In the genomic region with DNA sequence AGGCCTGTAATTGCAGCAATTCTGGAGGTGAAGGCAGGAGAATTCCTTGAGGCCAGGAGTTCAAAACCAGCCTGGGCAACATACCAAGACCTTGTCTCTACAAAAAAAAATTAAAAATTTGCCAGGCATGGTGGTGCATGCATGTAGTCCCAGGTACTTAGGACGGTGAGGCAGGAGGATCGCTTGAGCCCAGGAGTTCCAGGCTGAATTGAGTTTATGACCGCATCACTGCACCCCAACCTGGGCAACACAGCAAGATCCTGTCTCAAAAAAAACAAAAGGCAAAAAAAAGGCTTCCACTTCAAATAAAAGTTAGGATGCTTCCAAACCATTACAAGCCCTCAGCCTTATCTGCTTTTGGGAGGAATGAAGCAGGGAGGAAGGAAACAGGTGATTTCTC, we compare ENCODE assay signal across 25 cellular contexts.
"Had no signal": no experiment of that assay in that cellular context is flagged by ENCODE, and none has a peak within 500 bp of the region (broad histone marks: within the 10 kb centered on the region; RNA-seq: fewer than 3 reads in every experiment).

No MANE protein-coding gene starts in this region.

- H3K27ac Mint-ChIP-seq: dendritic cell treated with granulocyte-macrophage colony-stimulating factor and Interleukin-4, amounts not matched to agents 40 ng/mL and 50 ng/mL, for 4 days; effector memory CD8-positive, alpha-beta T cell; immature natural killer cell; mesothelial cell of epicardium; naive B cell had no signal

- H3K27ac ChIP-seq: colonic mucosa, esophagus muscularis mucosa, foreskin keratinocyte, gastroesophageal sphincter, heart left ventricle, hepatocyte, left ventricle myocardium inferior, lower lobe of right lung had no signal

- H3K4me3 Mint-ChIP-seq: dendritic cell treated with granulocyte-macrophage colony-stimulating factor and Interleukin-4, amounts not matched to agents 40 ng/mL and 50 ng/mL, for 4 days; effector memory CD8-positive, alpha-beta T cell; immature natural killer cell; mesothelial cell of epicardium had no signal

- H3K4me1 ChIP-seq: colonic mucosa, foreskin keratinocyte, lower lobe of right lung had no signal

- H2AFZ ChIP-seq: hepatocyte had no signal

- H3K4me2 ChIP-seq: hepatocyte had no signal

- H3K9me3 ChIP-seq: colonic mucosa, esophagus muscularis mucosa had no signal

- DNase-seq: colonic mucosa; cortex of kidney; effector CD8-positive, alpha-beta T cell; effector memory CD8-positive, alpha-beta T cell; foreskin keratinocyte; heart left ventricle; hypothalamus; immature natural killer cell; islet precursor cell; kidney; kidney glomerular epithelial cell; left colon; left ventricle myocardium inferior; lower lobe of right lung; mesenchymal stem cell; mucosa of descending colon; naive B cell had no signal

- ATAC-seq: effector memory CD8-positive, alpha-beta T cell; foreskin keratinocyte; gastroesophageal sphincter; heart left ventricle; left colon; left lobe of liver; lower lobe of right lung; mucosa of descending colon had no signal

- H3K27me3 ChIP-seq: colonic mucosa, esophagus muscularis mucosa, foreskin keratinocyte, gastroesophageal sphincter, heart left ventricle, hepatocyte had no signal

- H3K4me3 ChIP-seq: colonic mucosa, esophagus muscularis mucosa, gastroesophageal sphincter, heart left ventricle, hepatocyte, left ventricle myocardium inferior, lower lobe of right lung, mucosa of descending colon had no signal

- H3K27me3 Mint-ChIP-seq: dendritic cell treated with granulocyte-macrophage colony-stimulating factor and Interleukin-4, amounts not matched to agents 40 ng/mL and 50 ng/mL, for 4 days; effector memory CD8-positive, alpha-beta T cell; naive B cell had no signal

- H3K79me2 ChIP-seq: hepatocyte had no signal

- H3K36me3 ChIP-seq: colonic mucosa had no signal

- FAIRE-seq: endothelial cell of umbilical vein, frontal cortex, kidney had no signal
